1 cellular context compared by ENCODE assay signal in genomic region chr20:5070570-5070969, GRCh38.
TF ChIP-seq lines count a peak whose summit lies in the region.

No MANE protein-coding gene starts in this region.

TF ChIP-seq in HepG2, 621 proteins besides CTCF, POLR2A, EP300 and RAD21 (continued from another document):
- no peak for TF ChIP-seq TRIM22 (IDR thresholded peaks at IDR 0.05)
